8 cellular contexts compared by ENCODE assay signal in the genomic region with DNA sequence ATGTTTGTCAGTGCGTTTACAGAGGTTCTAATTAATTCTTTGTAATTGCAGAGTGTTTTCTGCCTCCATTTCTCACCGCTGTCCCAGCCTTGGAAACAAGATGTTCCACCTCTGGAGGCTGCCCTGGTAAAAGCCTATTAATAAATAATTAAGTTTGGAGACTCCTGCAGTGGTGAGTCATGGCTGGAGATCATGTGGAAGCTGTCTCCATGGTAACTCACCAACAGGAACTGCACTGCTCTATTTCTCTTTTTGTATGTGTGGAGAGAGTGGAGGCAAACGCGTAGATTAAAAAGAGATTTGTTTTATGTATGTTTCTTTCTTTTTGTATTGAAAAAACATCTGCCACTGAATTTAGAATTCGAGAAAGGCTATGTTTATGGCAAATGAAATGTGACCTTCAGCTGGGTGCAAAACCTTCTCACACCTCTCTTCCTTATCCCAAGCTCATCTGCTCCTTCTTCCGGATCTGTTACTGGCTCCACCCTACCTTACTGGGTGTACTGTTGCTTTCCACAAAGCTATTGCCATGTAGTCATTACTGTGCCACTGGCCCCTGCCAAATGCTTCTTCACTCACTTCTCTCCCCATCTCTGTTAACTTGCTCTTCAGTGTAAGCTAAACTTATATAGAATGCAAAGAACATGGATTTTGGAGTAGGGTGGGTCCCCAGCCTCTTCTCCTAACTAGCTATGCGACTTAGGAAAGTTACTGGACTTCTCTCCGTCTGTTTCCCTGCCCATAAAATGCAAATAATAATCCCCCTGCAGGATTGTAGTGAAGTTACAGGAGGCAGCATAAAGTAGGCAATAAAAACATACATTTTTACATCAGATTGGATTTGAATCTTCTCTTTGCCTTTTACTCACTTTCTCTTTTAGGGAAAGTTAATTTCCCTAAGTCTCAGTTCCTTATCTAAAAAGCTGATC.
DNase-seq lines count a peak whose midpoint lies in the region; ATAC-seq lines count a peak whose summit lies in the region.

No MANE protein-coding gene starts in this region.

- WGBS in mesodermal cell (ENCODE audit: insufficient coverage in 2 of 2), 2 experiments = 10 to 60% methylated on average over 1 of the region's 8 CpGs

- no peaks in the 10 kb centered on the region for H3K4me1 Mint-ChIP-seq in activated T-cell treated with anti-CD3 and anti-CD28 coated beads, Interleukin-2, amount 50 U/mL, for 4 hours (ENCODE audit: low read depth)

- H3K9me3 ChIP-seq in mesodermal cell (ENCODE audit: control insufficient read depth, low read length) = no peaks in the 10 kb centered on the region

- no peak overlapping the region for H3K4me3 ChIP-seq in mesodermal cell (ENCODE audit: extremely low read depth, insufficient read depth, low read length, poor library complexity, severe bottlenecking)

- H3K27me3 Mint-ChIP-seq in activated T-cell treated with anti-CD3 and anti-CD28 coated beads, Interleukin-2, amount 50 U/mL, for 4 hours (ENCODE audit: low read depth) = peaks cover 1% of the 10 kb centered on the region

- peak; percentile 1 for DNase-seq in COR-L47 (lab: John Stamatoyannopoulos, UW)
- peak; percentile 34 for DNase-seq in NCI-H1694 treated with DMSO at 0.1 percent for 48 hours (lab: John Stamatoyannopoulos, UW)
- peak in 39 of 61 donors; percentile 3 to 90 (median 36) for DNase-seq in caudate nucleus (lab: John Stamatoyannopoulos, UW)
- DNase-seq in Kasumi-1 (lab: John Stamatoyannopoulos, UW) = no peak
- DNase-seq in activated CD4-positive, alpha-beta T cell treated with anti-CD3 and anti-CD28 coated beads for 1 hour = no peak
- no peak for DNase-seq in activated T-cell treated with anti-CD3 and anti-CD28 coated beads, Interleukin-2, amount 50 U/mL, for 4 hours

- no peak for ATAC-seq in HG03108 (IDR thresholded peaks at IDR 0.05; ENCODE audit: unreplicated experiment)
- no peak for ATAC-seq in activated T-cell treated with anti-CD3 and anti-CD28 coated beads, Interleukin-2, amount 50 U/mL, for 4 hours

- no peaks in the 10 kb centered on the region for H3K36me3 ChIP-seq in mesodermal cell (ENCODE audit: control insufficient read depth, insufficient read depth, low read length)

- H3K9me3 Mint-ChIP-seq in activated T-cell treated with anti-CD3 and anti-CD28 coated beads, Interleukin-2, amount 50 U/mL, for 4 hours = no peaks in the 10 kb centered on the region

- no peak overlapping the region for H3K4me3 Mint-ChIP-seq in activated T-cell treated with anti-CD3 and anti-CD28 coated beads, Interleukin-2, amount 50 U/mL, for 4 hours

- H3K27ac ChIP-seq in caudate nucleus (ENCODE audit: low read depth, low read length) = peak overlapping the region; percentile 79
- H3K27ac ChIP-seq in mesodermal cell (ENCODE audit: low read depth, low read length, severe bottlenecking) = peak overlapping the region; percentile 86

- no peaks in the 10 kb centered on the region for H3K36me3 Mint-ChIP-seq in activated T-cell treated with anti-CD3 and anti-CD28 coated beads, Interleukin-2, amount 50 U/mL, for 4 hours (ENCODE audit: insufficient read depth)

- no peaks in the 10 kb centered on the region for H3K4me1 ChIP-seq in mesodermal cell (ENCODE audit: control insufficient read depth, insufficient read depth, low read length, poor library complexity, severe bottlenecking)

Comparison
In these comparisons a context has a peak if more than half of its experiments do, and no peak if none do; other contexts are left out.
1. DNase-seq: peak in COR-L47 (single experiment), NCI-H1694 treated with DMSO at 0.1 percent for 48 hours (single experiment) and caudate nucleus (39 of 61); none in Kasumi-1 (0 of 2), activated CD4-positive, alpha-beta T cell treated with anti-CD3 and anti-CD28 coated beads for 1 hour (single experiment) and activated T-cell treated with anti-CD3 and anti-CD28 coated beads, Interleukin-2, amount 50 U/mL, for 4 hours (single experiment).